Comparison of ENCODE assay signal across 9 cellular contexts in genomic region chr9:36101916-36102741, GRCh38. TPM values are rescaled to one million over a fixed set of nuclear protein-coding genes. Genes with fewer than 3 reads are reported as not detected.
DNase-seq lines count a peak whose midpoint lies in the region; ATAC-seq and TF ChIP-seq lines count a peak whose summit lies in the region.
"Had no signal": no experiment of that assay in that cellular context is flagged by ENCODE, and none has a peak within 500 bp of the region (broad histone marks: within the 10 kb centered on the region; RNA-seq: fewer than 3 reads in every experiment).

No MANE protein-coding gene starts in this region.

- DNase-seq in EH (ENCODE audit: low read depth) (peak; percentile 100), Panc1 (ENCODE audit: low read depth, low spot score) (peak; percentile 42), fibroblast of gingiva (ENCODE audit: low read depth) (peak; percentile 95), pons (ENCODE audit: low spot score) (peak; percentile 54), activated gamma-delta T cell (lab: John Stamatoyannopoulos, UW) (no peak)
- no peak for DNase-seq in activated CD4-positive, alpha-beta T cell treated with anti-CD3 and anti-CD28 coated beads, Interleukin-2, amount 10 ng/mL, durations not matched to agents 24 days and 14 days
- no peak for DNase-seq in activated naive CD4-positive, alpha-beta T cell treated with Interleukin-2 at 50 U/mL for 16 hours
- DNase-seq: NCI-H1417 treated with DMSO at 0.1 percent for 48 hours had no signal

- peaks cover 12% of the 10 kb centered on the region for H3K4me1 Mint-ChIP-seq in activated CD4-positive, alpha-beta T cell treated with anti-CD3 and anti-CD28 coated beads, Interleukin-2, amount 10 ng/mL, durations not matched to agents 24 days and 14 days

- intact Hi-C loops in Panc1 (cut with micrococcal nuclease; ENCODE audit: unreplicated experiment), result loop anchor here (10.0 kb wide), 1 partner anchor 223 kb away; no protein-coding TSS in a partner anchor
- intact Hi-C loops in activated CD4-positive, alpha-beta T cell treated with anti-CD3 and anti-CD28 coated beads, Interleukin-2, amount 10 ng/mL, durations not matched to agents 24 days and 14 days (cut with micrococcal nuclease), result loop anchor here (2.0 kb wide), 1 partner anchor 35 kb away; the partner anchor contains the start of gene GLIPR2

- POLR2A ChIA-PET in Panc1 (lab: Charles Lee), result interaction anchor here (0.5 to 1.5 kb wide), 7 partner anchors 50 to 139 kb away, joined by 3 to 11 read pairs (median 7); partner anchors contain the start of gene CLTA

- no peak overlapping the region for H3K27ac ChIP-seq in Panc1 (ENCODE audit: low read length)

- no peak overlapping the region for H3K4me3 Mint-ChIP-seq in activated CD4-positive, alpha-beta T cell treated with anti-CD3 and anti-CD28 coated beads, Interleukin-2, amount 10 ng/mL, durations not matched to agents 24 days and 14 days

- H3K36me3 ChIP-seq in Panc1 (ENCODE audit: control insufficient read depth, insufficient read depth, low read length), result no peaks in the 10 kb centered on the region

- CTCF ChIA-PET in Panc1 (lab: Charles Lee), result interaction anchor here (0.6 to 3.2 kb wide), 12 partner anchors 9 to 147 kb away, joined by 3 to 37 read pairs (median 4); no protein-coding TSS in a partner anchor

- BruUV-seq in Panc1 (replicated peaks; lab: Mats Ljungman, UMichigan), result no TSS peak

- peaks cover 3% of the 10 kb centered on the region for H3K36me3 Mint-ChIP-seq in activated CD4-positive, alpha-beta T cell treated with anti-CD3 and anti-CD28 coated beads, Interleukin-2, amount 10 ng/mL, durations not matched to agents 24 days and 14 days (ENCODE audit: low read depth)

- H3K27me3 ChIP-seq in Panc1 (ENCODE audit: control insufficient read depth, insufficient read depth, low read length), result no peaks in the 10 kb centered on the region

- peaks cover 3% of the 10 kb centered on the region; the same call in 1 of the 2 replicates for H3K4me1 ChIP-seq in Panc1 (ENCODE audit: control insufficient read depth, insufficient read depth, low read length)

- H3K27me3 Mint-ChIP-seq in activated CD4-positive, alpha-beta T cell treated with anti-CD3 and anti-CD28 coated beads, Interleukin-2, amount 10 ng/mL, durations not matched to agents 24 days and 14 days, result no peaks in the 10 kb centered on the region

- H3K9me3 Mint-ChIP-seq in activated CD4-positive, alpha-beta T cell treated with anti-CD3 and anti-CD28 coated beads, Interleukin-2, amount 10 ng/mL, durations not matched to agents 24 days and 14 days, result no peaks in the 10 kb centered on the region

- H3K9me3 ChIP-seq in Panc1 (ENCODE audit: control insufficient read depth, insufficient read depth, low read depth, low read length), result no peaks in the 10 kb centered on the region

- no peak overlapping the region for H3K27ac Mint-ChIP-seq in activated CD4-positive, alpha-beta T cell treated with anti-CD3 and anti-CD28 coated beads, Interleukin-2, amount 10 ng/mL, durations not matched to agents 24 days and 14 days

- TF ChIP-seq CTCF in Panc1 (IDR thresholded peaks at IDR 0.05), result no peak

- in situ Hi-C loops in Panc1 (cut with HindIII; ENCODE audit: low pct_unique_long_range_greater_than_20kb, low sequenced_read_pairs), result no loop called here

- TF ChIP-seq POLR2A in GM18505 (IDR thresholded peaks at IDR 0.05; ENCODE audit: borderline replicate concordance, extremely low read depth, insufficient read depth, insufficient read length), result no peak

- ATAC-seq in Panc1 (peak; percentile 86), GM18505 (IDR thresholded peaks at IDR 0.05; ENCODE audit: unreplicated experiment) (no peak)

- no peak overlapping the region for H3K4me3 ChIP-seq in Panc1 (ENCODE audit: low read depth in 2 of 2, low read length in 2 of 2)

RNA-seq across cellular contexts. Expression of gene GLIPR2, which starts 34.4 kb away (rescaled TPM):
- 4.9 TPM for total RNA-seq in Panc1 (2021; ENCODE audit: unreplicated experiment)
- 2.7 TPM for polyA plus RNA-seq in Panc1 (2012; ENCODE audit: insufficient read length)
- total RNA-seq in activated CD4-positive, alpha-beta T cell treated with anti-CD3 and anti-CD28 coated beads, Interleukin-2, amount 10 ng/mL, durations not matched to agents 24 days and 14 days, result 25.5 and 25.7 TPM in 2 replicates

Comparison
In these comparisons a context has a peak if more than half of its experiments do, and no peak if none do; other contexts are left out.
1. DNase-seq: peak in EH (single experiment), Panc1 (single experiment), fibroblast of gingiva (single experiment) and pons (single experiment); none in activated gamma-delta T cell (single experiment), activated CD4-positive, alpha-beta T cell treated with anti-CD3 and anti-CD28 coated beads, Interleukin-2, amount 10 ng/mL, durations not matched to agents 24 days and 14 days (single experiment) and activated naive CD4-positive, alpha-beta T cell treated with Interleukin-2 at 50 U/mL for 16 hours (single experiment).